ENCODE assay signal across 26 cellular contexts in genomic region chr2:201837391-201837790, GRCh38. TPM values are rescaled to one million over a fixed set of nuclear protein-coding genes. Genes with fewer than 3 reads are reported as not detected.
"Had no signal": no experiment of that assay in that cellular context is flagged by ENCODE, and none has a peak within 500 bp of the region (broad histone marks: within the 10 kb centered on the region; RNA-seq: fewer than 3 reads in every experiment).

No MANE protein-coding gene starts in this region.

- H3K9me3 Mint-ChIP-seq: immature natural killer cell had no signal

- H3K9me3 ChIP-seq: left lung, lower lobe of right lung, neutrophil, right lobe of liver, testis, thyroid gland had no signal

- H3K79me2 ChIP-seq: parathyroid adenoma had no signal

- DNase-seq: hypothalamus; immature natural killer cell; kidney; left colon; left lung; lower lobe of right lung; mammary epithelial cell; mesenchymal stem cell; naive thymus-derived CD8-positive, alpha-beta T cell; nephron progenitor cell; occipital lobe; psoas muscle; right lobe of liver; stimulated activated CD4-positive, alpha-beta T cell treated with anti-CD3 and anti-CD28 coated beads, Interleukin-12 subunit alpha, Interleukin-12 subunit beta, amount 100 ng/mL, for 4 hours; stimulated activated CD4-positive, alpha-beta T cell treated with anti-CD3 and anti-CD28 coated beads, Interleukin-2, amount 100 ng/mL, for 24 hours; stimulated activated CD4-positive, alpha-beta T cell treated with anti-CD3 and anti-CD28 coated beads, Interleukin-4, amount 100 ng/mL, for 1 hour; stimulated activated naive B cell treated with anti-CD40 and anti-IgM and Interleukin-4, amounts not matched to agents 10 μg/mL and 1 μg/mL and 100 μg/mL, for 72 hours; stimulated activated naive CD8-positive, alpha-beta T cell treated with anti-CD3 and anti-CD28 coated beads, Interleukin-15, Interleukin-2, amounts not matched to agents 100 U/mL and 50 U/mL, for 24 hours; stomach; testis; thyroid gland; transverse colon; upper lobe of right lung had no signal

- H3K36me3 ChIP-seq: left lung, lower lobe of right lung, neural progenitor cell, neutrophil, right lobe of liver, stomach, thyroid gland, transverse colon, upper lobe of right lung had no signal

- H3K4me3 ChIP-seq: left lung, lower lobe of right lung, neural progenitor cell, psoas muscle, right lobe of liver, stomach, testis, thyroid gland, transverse colon, upper lobe of right lung had no signal

- H3K9ac ChIP-seq: neural progenitor cell, parathyroid adenoma had no signal

- H3K27me3 ChIP-seq: left lung, neural progenitor cell, neutrophil, right lobe of liver, stomach, testis, thyroid gland, transverse colon, upper lobe of right lung had no signal

- H3K36me3 Mint-ChIP-seq: immature natural killer cell; stimulated activated naive B cell treated with anti-CD40 and anti-IgM and Interleukin-4, amounts not matched to agents 10 μg/mL and 1 μg/mL and 100 μg/mL, for 72 hours had no signal

- H3K4me1 Mint-ChIP-seq: immature natural killer cell; naive thymus-derived CD8-positive, alpha-beta T cell; stimulated activated naive B cell treated with anti-CD40 and anti-IgM and Interleukin-4, amounts not matched to agents 10 μg/mL and 1 μg/mL and 100 μg/mL, for 72 hours had no signal

- ATAC-seq: left colon; left lung; lower lobe of right lung; naive thymus-derived CD8-positive, alpha-beta T cell; psoas muscle; right lobe of liver; stimulated activated naive B cell treated with anti-CD40 and anti-IgM and Interleukin-4, amounts not matched to agents 10 μg/mL and 1 μg/mL and 100 μg/mL, for 72 hours; stimulated activated naive CD8-positive, alpha-beta T cell treated with anti-CD3 and anti-CD28 coated beads, Interleukin-15, Interleukin-2, amounts not matched to agents 100 U/mL and 50 U/mL, for 24 hours; upper lobe of right lung had no signal

- H3K4me2 ChIP-seq: neural progenitor cell had no signal

- H3K4me1 ChIP-seq: left lung, lower lobe of right lung, parathyroid adenoma, right lobe of liver, stomach, testis, thyroid gland, transverse colon, upper lobe of right lung had no signal

- H3K4me3 Mint-ChIP-seq: immature natural killer cell; naive thymus-derived CD8-positive, alpha-beta T cell; nephron progenitor cell; neural progenitor cell; stimulated activated naive B cell treated with anti-CD40 and anti-IgM and Interleukin-4, amounts not matched to agents 10 μg/mL and 1 μg/mL and 100 μg/mL, for 72 hours had no signal

- H2AFZ ChIP-seq: neural progenitor cell, parathyroid adenoma had no signal

- H3K27ac Mint-ChIP-seq: immature natural killer cell; neural progenitor cell; stimulated activated naive B cell treated with anti-CD40 and anti-IgM and Interleukin-4, amounts not matched to agents 10 μg/mL and 1 μg/mL and 100 μg/mL, for 72 hours had no signal

- H3K27ac ChIP-seq: left lung, lower lobe of right lung, neural progenitor cell, neutrophil, parathyroid adenoma, psoas muscle, right lobe of liver, stomach, testis, thyroid gland, transverse colon, upper lobe of right lung had no signal

RNA-seq across cellular contexts. Expression of gene CDK15, which starts 31.1 kb away (rescaled TPM):
- total RNA-seq: naive thymus-derived CD8-positive, alpha-beta T cell; occipital lobe; right lobe of liver had no signal
- polyA plus RNA-seq: immature natural killer cell; naive thymus-derived CD8-positive, alpha-beta T cell had no signal
